Comparison of ENCODE assay signal across 26 cellular contexts in genomic region chr15:98120561-98120960, GRCh38.
DNase-seq lines count a peak whose midpoint lies in the region; ATAC-seq, FAIRE-seq and TF ChIP-seq lines count a peak whose summit lies in the region.
"Had no signal": no experiment of that assay in that cellular context is flagged by ENCODE, and none has a peak within 500 bp of the region (broad histone marks: within the 10 kb centered on the region; RNA-seq: fewer than 3 reads in every experiment).

No MANE protein-coding gene starts in this region.

- TF ChIP-seq CTCF in K562 (IDR thresholded peaks at IDR 0.05 in 2 of 3, conservative IDR thresholded peaks at IDR 0.05 in 1 of 3; ENCODE audit: insufficient read depth in 2 of 3, low read depth in 1 of 3, low read length in 3 of 3) (no peak), keratinocyte (optimal IDR thresholded peaks at IDR 0.05 in 1 of 3, IDR thresholded peaks at IDR 0.05 in 1 of 3, conservative IDR thresholded peaks at IDR 0.05 in 1 of 3; ENCODE audit: extremely low read depth in 1 of 3, insufficient read depth in 2 of 3, low read length in 3 of 3) (no peak), GM23338 (conservative IDR thresholded peaks at IDR 0.05; ENCODE audit: low read depth in 2 of 2) (no peak)

- H2AFZ ChIP-seq in K562 (ENCODE audit: low read depth, low read length) = no peak overlapping the region
- H2AFZ ChIP-seq in keratinocyte (ENCODE audit: control insufficient read depth, low read length) = no peak overlapping the region
- H2AFZ ChIP-seq in GM23338 = no peak overlapping the region
- H2AFZ ChIP-seq: hepatocyte, neural progenitor cell had no signal

- TF ChIP-seq POLR2A in K562 (conservative IDR thresholded peaks at IDR 0.05) = no peak

- no peak for ATAC-seq in K562
- ATAC-seq in GM23338 = no peak
- ATAC-seq in GM19035 (IDR thresholded peaks at IDR 0.05; ENCODE audit: unreplicated experiment) = no peak
- no peak for ATAC-seq in T-helper 17 cell
- ATAC-seq: activated CD4-positive, CD25-positive, alpha-beta regulatory T cell treated with anti-CD3 and anti-CD28 coated beads, Interleukin-2, amount 50 U/mL, for 24 hours; activated CD8-positive, alpha-beta T cell treated with anti-CD3 and anti-CD28 coated beads, Interleukin-2, amount 10 ng/mL, durations not matched to agents 7 days and 5 days; psoas muscle; stimulated activated effector memory CD8-positive, alpha-beta T cell treated with anti-CD3 and anti-CD28 coated beads, Interleukin-12 subunit alpha, Interleukin-12 subunit beta, amount 100 ng/mL, for 72 hours had no signal

- H3K9me1 ChIP-seq in K562 (ENCODE audit: control insufficient read depth, insufficient read depth, low read length) (no peaks in the 10 kb centered on the region), keratinocyte (ENCODE audit: control insufficient read depth, extremely low read depth, insufficient read depth, low read length) (no peaks in the 10 kb centered on the region)

- peak; percentile 72 for DNase-seq in Daoy (ENCODE audit: low read depth)
- peak; percentile 16 for DNase-seq in LoVo (ENCODE audit: low spot score)
- no peak for DNase-seq in K562 (ENCODE audit: extremely low read depth in 1 of 4, low spot score in 3 of 4)
- DNase-seq in keratinocyte (ENCODE audit: low read depth, low spot score) = peak; percentile 41
- no peak for DNase-seq in NCI-H1930 (lab: John Stamatoyannopoulos, UW)
- DNase-seq in GM23338 (ENCODE audit: low spot score) = no peak
- no peak for DNase-seq in T-helper 17 cell
- DNase-seq: activated CD8-positive, alpha-beta T cell treated with anti-CD3 and anti-CD28 coated beads, Interleukin-2, amount 10 ng/mL, durations not matched to agents 7 days and 5 days; activated naive CD4-positive, alpha-beta T cell; amniotic stem cell; CD4-positive, alpha-beta T cell; dermis blood vessel endothelial cell; GDM1; immature natural killer cell; NCI-H1436; NCI-H2171; NCI-H526 treated with DMSO at 0.1 percent for 48 hours; psoas muscle; RPMI8226; uterus had no signal

- H3K27me3 ChIP-seq in K562 (ENCODE audit: control insufficient read depth in 2 of 2, insufficient read depth in 2 of 2, low read length in 2 of 2) (peaks cover 10 to 18% of the 10 kb centered on the region in 2 experiments; a peak in 4 of 5 replicates), keratinocyte (ENCODE audit: control insufficient read depth, extremely low read depth, insufficient read depth, low read length) (no peaks in the 10 kb centered on the region), GM23338 (ENCODE audit: insufficient read depth) (no peaks in the 10 kb centered on the region)
- H3K27me3 ChIP-seq: cardiac muscle cell, hepatocyte, neural progenitor cell, uterus had no signal

- CTCF ChIA-PET in K562 (lab: Yijun Ruan, JAX; ENCODE audit: low intra/inter-chr PET ratio) = no interaction called here

- peaks cover 3% of the 10 kb centered on the region for H3K9me3 Mint-ChIP-seq in GM23338
- H3K9me3 Mint-ChIP-seq: CD4-positive, alpha-beta T cell; immature natural killer cell had no signal

- no peaks in the 10 kb centered on the region for H4K20me1 ChIP-seq in K562 (replicated peaks; ENCODE audit: control insufficient read depth, insufficient read depth, low read length)
- no peaks in the 10 kb centered on the region for H4K20me1 ChIP-seq in keratinocyte (ENCODE audit: control insufficient read depth, extremely low read depth, insufficient read depth, low read length)
- H4K20me1 ChIP-seq in GM23338 (replicated peaks; ENCODE audit: insufficient read depth) = 0 out of 2 replicates have a peak, but pooled peaks cover 3% of the 10 kb centered on the region

- H3K27ac ChIP-seq in K562 (ENCODE audit: extremely low read depth, low read depth, low read length) = no peak overlapping the region
- H3K27ac ChIP-seq in keratinocyte (ENCODE audit: control insufficient read depth, insufficient read depth, low read length) = no peak overlapping the region
- H3K27ac ChIP-seq in GM23338 (ENCODE audit: low read depth) = no peak overlapping the region
- H3K27ac ChIP-seq: cardiac muscle cell, hepatocyte, neural progenitor cell, psoas muscle, uterus had no signal

- no peaks in the 10 kb centered on the region for H3K4me1 Mint-ChIP-seq in GM23338
- no peaks in the 10 kb centered on the region for H3K4me1 Mint-ChIP-seq in T-helper 17 cell
- H3K4me1 Mint-ChIP-seq: neural progenitor cell; stimulated activated effector memory CD8-positive, alpha-beta T cell treated with anti-CD3 and anti-CD28 coated beads, Interleukin-12 subunit alpha, Interleukin-12 subunit beta, amount 100 ng/mL, for 72 hours had no signal

- no TSS peak for BruUV-seq in K562 (replicated peaks; lab: Mats Ljungman, UMichigan)

- no peak for FAIRE-seq in K562 (lab: Jason Lieb, UNC)
- peak; percentile 48 for FAIRE-seq in keratinocyte (lab: Jason Lieb, UNC)

- no peaks in the 10 kb centered on the region for H3F3A ChIP-seq in GM23338 (replicated peaks; ENCODE audit: low read depth)

- dilution Hi-C loops in keratinocyte (cut with MboI; ENCODE audit: extremely low pct_ligation_motif_present, low sequenced_read_pairs) = no loop called here

- intact Hi-C loops in K562 (cut with micrococcal nuclease) = no loop called here

- H3K4me3 ChIP-seq in K562 = no peak overlapping the region
- no peak overlapping the region for H3K4me3 ChIP-seq in keratinocyte (ENCODE audit: control insufficient read depth in 2 of 3, extremely low read depth in 1 of 3, insufficient read depth in 2 of 3, low read depth in 1 of 3, low read length in 3 of 3)
- no peak overlapping the region for H3K4me3 ChIP-seq in GM23338
- H3K4me3 ChIP-seq: cardiac muscle cell, hepatocyte, neural progenitor cell, psoas muscle, uterus had no signal

- 3% methylated on average over 3 of the region's 3 CpGs for WGBS in K562 (ENCODE audit: insufficient coverage, low coverage, missing lambda C conversion rate)

- H3K36me3 ChIP-seq in K562 (ENCODE audit: control insufficient read depth, insufficient read depth, low read length) = no peaks in the 10 kb centered on the region
- H3K36me3 ChIP-seq in keratinocyte (ENCODE audit: control insufficient read depth in 2 of 2, extremely low read depth in 1 of 2, insufficient read depth in 2 of 2, low read length in 2 of 2) = no peaks in the 10 kb centered on the region
- no peaks in the 10 kb centered on the region for H3K36me3 ChIP-seq in GM23338 (ENCODE audit: insufficient read depth)
- H3K36me3 ChIP-seq: cardiac muscle cell, neural progenitor cell, uterus had no signal

- H3K27ac Mint-ChIP-seq in GM23338 (no peak overlapping the region), T-helper 17 cell (no peak overlapping the region)
- H3K27ac Mint-ChIP-seq: activated CD8-positive, alpha-beta T cell treated with anti-CD3 and anti-CD28 coated beads, Interleukin-2, amount 10 ng/mL, durations not matched to agents 7 days and 5 days; CD4-positive, alpha-beta T cell; immature natural killer cell; neural progenitor cell; stimulated activated effector memory CD8-positive, alpha-beta T cell treated with anti-CD3 and anti-CD28 coated beads, Interleukin-12 subunit alpha, Interleukin-12 subunit beta, amount 100 ng/mL, for 72 hours had no signal

- TF ChIP-seq EP300 in K562 (IDR thresholded peaks at IDR 0.05; ENCODE audit: low read length) = no peak

- H3K9ac ChIP-seq in K562 (ENCODE audit: insufficient read depth in 1 of 2, low read depth in 2 of 2, low read length in 2 of 2) (no peak overlapping the region), keratinocyte (ENCODE audit: control insufficient read depth, extremely low read depth, insufficient read depth, low read length) (no peak overlapping the region)
- H3K9ac ChIP-seq: neural progenitor cell had no signal

- H3K36me3 Mint-ChIP-seq in GM23338 (ENCODE audit: low read depth) (peaks cover 2% of the 10 kb centered on the region; the same call in 1 of the 3 replicates), T-helper 17 cell (ENCODE audit: low read depth) (no peaks in the 10 kb centered on the region)
- H3K36me3 Mint-ChIP-seq: neural progenitor cell; stimulated activated effector memory CD8-positive, alpha-beta T cell treated with anti-CD3 and anti-CD28 coated beads, Interleukin-12 subunit alpha, Interleukin-12 subunit beta, amount 100 ng/mL, for 72 hours had no signal

- H3K4me3 Mint-ChIP-seq in GM23338 (no peak overlapping the region), T-helper 17 cell (no peak overlapping the region)
- H3K4me3 Mint-ChIP-seq: activated CD8-positive, alpha-beta T cell treated with anti-CD3 and anti-CD28 coated beads, Interleukin-2, amount 10 ng/mL, durations not matched to agents 7 days and 5 days; CD4-positive, alpha-beta T cell; immature natural killer cell; neural progenitor cell; stimulated activated effector memory CD8-positive, alpha-beta T cell treated with anti-CD3 and anti-CD28 coated beads, Interleukin-12 subunit alpha, Interleukin-12 subunit beta, amount 100 ng/mL, for 72 hours had no signal

- in situ Hi-C loops in K562 (cut with MboI) = no loop called here

- H3K9me2 ChIP-seq in GM23338 (ENCODE audit: insufficient read depth) = peaks cover 5% of the 10 kb centered on the region; the same call in 1 of the 2 replicates

- POLR2A ChIA-PET in K562 (lab: Yijun Ruan, JAX) = no interaction called here

- H3K4me1 ChIP-seq in K562 (replicated peaks in 1 of 2; ENCODE audit: control insufficient read depth in 2 of 2, insufficient read depth in 2 of 2, low read length in 2 of 2) = no peaks in the 10 kb centered on the region
- H3K4me1 ChIP-seq in keratinocyte (ENCODE audit: control insufficient read depth, extremely low read depth, insufficient read depth, low read length) = peaks cover 25% of the 10 kb centered on the region
- no peaks in the 10 kb centered on the region for H3K4me1 ChIP-seq in GM23338 (ENCODE audit: insufficient read depth)
- H3K4me1 ChIP-seq: neural progenitor cell, psoas muscle, uterus had no signal

- TF ChIP-seq RAD21 in K562 (CRISPR knock-in tag; conservative IDR thresholded peaks at IDR 0.05 in 1 of 2, IDR thresholded peaks at IDR 0.05 in 1 of 2) = no peak

- no peaks in the 10 kb centered on the region for H3K79me2 ChIP-seq in K562 (ENCODE audit: control insufficient read depth, insufficient read depth, low read length)
- no peaks in the 10 kb centered on the region for H3K79me2 ChIP-seq in keratinocyte (ENCODE audit: control insufficient read depth, insufficient read depth, low read length)
- no peaks in the 10 kb centered on the region for H3K79me2 ChIP-seq in GM23338 (replicated peaks; ENCODE audit: insufficient read depth)
- H3K79me2 ChIP-seq: hepatocyte had no signal

- H3K4me2 ChIP-seq in K562 (ENCODE audit: insufficient read depth, low read length) (no peak overlapping the region), keratinocyte (ENCODE audit: control insufficient read depth, extremely low read depth, insufficient read depth, low read depth, low read length) (no peak overlapping the region), GM23338 (no peak overlapping the region)
- H3K4me2 ChIP-seq: hepatocyte, neural progenitor cell had no signal

- peaks cover 3% of the 10 kb centered on the region for H3K27me3 Mint-ChIP-seq in GM23338 (ENCODE audit: insufficient read depth, low read depth, poor library complexity)
- H3K27me3 Mint-ChIP-seq in T-helper 17 cell = peaks cover 5% of the 10 kb centered on the region
- H3K27me3 Mint-ChIP-seq: CD4-positive, alpha-beta T cell had no signal

- H3K9me3 ChIP-seq in K562 (replicated peaks; ENCODE audit: control insufficient read depth, insufficient read depth, low read depth, low read length) (no peaks in the 10 kb centered on the region), keratinocyte (ENCODE audit: control insufficient read depth, low read depth, low read length) (no peaks in the 10 kb centered on the region), T-helper 17 cell (ENCODE audit: control insufficient read depth, low read length, poor library complexity, severe bottlenecking) (no peaks in the 10 kb centered on the region)
- H3K9me3 ChIP-seq: psoas muscle, uterus had no signal

Comparison
In these comparisons a context has a peak if more than half of its experiments do, and no peak if none do; other contexts are left out.
1. DNase-seq: peak in Daoy (single experiment), LoVo (single experiment) and keratinocyte (single experiment); none in K562 (0 of 4), NCI-H1930 (0 of 2), GM23338 (single experiment) and T-helper 17 cell (0 of 3).